8 cellular contexts compared by ENCODE assay signal in genomic region chr3:20186600-20187004, GRCh38. TPM values are rescaled to one million over a fixed set of nuclear protein-coding genes. Genes with fewer than 3 reads are reported as not detected.
DNase-seq lines count a peak whose midpoint lies in the region; ATAC-seq and TF ChIP-seq lines count a peak whose summit lies in the region.

No MANE protein-coding gene starts in this region.

- peak overlapping the region; percentile 90 for H3K9ac ChIP-seq in Loucy (ENCODE audit: low read depth, low read length, poor library complexity, severe bottlenecking)

- H3K4me3 ChIP-seq in Loucy (ENCODE audit: low read length, poor library complexity, severe bottlenecking) = peak overlapping the region; percentile 94
- peak overlapping the region; percentile 56 to 74 (median 72) for H3K4me3 ChIP-seq in esophagus squamous epithelium
- H3K4me3 ChIP-seq in sigmoid colon = peak overlapping the region; percentile 53 to 69 (median 63)

- H3K79me2 ChIP-seq in Loucy (ENCODE audit: insufficient read depth, low read length) = peaks cover 42% of the 10 kb centered on the region

- no peaks in the 10 kb centered on the region for H3K9me3 Mint-ChIP-seq in activated T-cell treated with anti-CD3 and anti-CD28 coated beads, Interleukin-2, amount 50 U/mL, for 4 hours

- H3K4me3 Mint-ChIP-seq in activated T-cell treated with anti-CD3 and anti-CD28 coated beads, Interleukin-2, amount 50 U/mL, for 4 hours = no peak overlapping the region

- H3K36me3 Mint-ChIP-seq in activated T-cell treated with anti-CD3 and anti-CD28 coated beads, Interleukin-2, amount 50 U/mL, for 4 hours (ENCODE audit: insufficient read depth) = no peaks in the 10 kb centered on the region

- no peaks in the 10 kb centered on the region for H3K27me3 ChIP-seq in Loucy (ENCODE audit: insufficient read depth, low read length, poor library complexity, severe bottlenecking)
- H3K27me3 ChIP-seq in esophagus squamous epithelium = no peaks in the 10 kb centered on the region
- H3K27me3 ChIP-seq in sigmoid colon = no peaks in the 10 kb centered on the region

- TF ChIP-seq CTCF in Loucy (conservative IDR thresholded peaks at IDR 0.05; ENCODE audit: low read length) (no peak), esophagus squamous epithelium (IDR thresholded peaks at IDR 0.05) (no peak), sigmoid colon (IDR thresholded peaks at IDR 0.05) (no peak)

- 1 to 2% methylated on average over 9 of the region's 9 CpGs for WGBS in esophagus squamous epithelium, 2 donors
- WGBS in sigmoid colon, 2 donors = 1 to 2% methylated on average over 9 of the region's 9 CpGs

- no peaks in the 10 kb centered on the region for H3K27me3 Mint-ChIP-seq in activated T-cell treated with anti-CD3 and anti-CD28 coated beads, Interleukin-2, amount 50 U/mL, for 4 hours (ENCODE audit: low read depth)

- no peaks in the 10 kb centered on the region for H3K4me1 Mint-ChIP-seq in activated T-cell treated with anti-CD3 and anti-CD28 coated beads, Interleukin-2, amount 50 U/mL, for 4 hours (ENCODE audit: low read depth)

- TF ChIP-seq POLR2A in esophagus squamous epithelium (IDR thresholded peaks at IDR 0.05) = no peak
- no peak for TF ChIP-seq POLR2A in sigmoid colon (IDR thresholded peaks at IDR 0.05)

- TF ChIP-seq EP300 in sigmoid colon (IDR thresholded peaks at IDR 0.05) = no peak

- H3K4me1 ChIP-seq in Loucy (ENCODE audit: insufficient read depth, low read length, poor library complexity, severe bottlenecking) (peaks cover 30% of the 10 kb centered on the region), esophagus squamous epithelium (peaks cover 0 to 32% (median 8%) of the 10 kb centered on the region in 3 donors), sigmoid colon (peaks cover 0 to 18% (median 11%) of the 10 kb centered on the region in 4 donors)

- H3K9me2 ChIP-seq in Loucy (replicated peaks; ENCODE audit: low read depth, low read length) = no peaks in the 10 kb centered on the region

- H3F3A ChIP-seq in Loucy (ENCODE audit: low read depth) = no peaks in the 10 kb centered on the region

- H3K27ac ChIP-seq in esophagus squamous epithelium (peak overlapping the region; percentile 87 to 96 (median 92)), sigmoid colon (peak overlapping the region; percentile 86 to 91 (median 87))

- peak; percentile 22 for DNase-seq in AG20443 (ENCODE audit: low spot score)
- DNase-seq in esophagus squamous epithelium (lab: John Stamatoyannopoulos, UW) = no peak
- DNase-seq in sigmoid colon = no peak
- no peak for DNase-seq in GF-D8 (lab: John Stamatoyannopoulos, UW)
- no peak for DNase-seq in activated T-cell treated with anti-CD3 and anti-CD28 coated beads, Interleukin-2, amount 50 U/mL, for 4 hours
- no peak for DNase-seq in activated effector memory CD4-positive, alpha-beta T cell treated with anti-CD3 and anti-CD28 coated beads, Interleukin-2, amount 50 U/mL, for 16 hours

- H3K4me2 ChIP-seq in Loucy (ENCODE audit: low read depth, low read length, poor library complexity, severe bottlenecking) = peak overlapping the region; percentile 95

- H3K36me3 ChIP-seq in Loucy (ENCODE audit: insufficient read depth, low read length) = peaks cover 11% of the 10 kb centered on the region; the same call in 1 of the 2 replicates
- no peaks in the 10 kb centered on the region for H3K36me3 ChIP-seq in esophagus squamous epithelium
- no peaks in the 10 kb centered on the region for H3K36me3 ChIP-seq in sigmoid colon

- H2AFZ ChIP-seq in Loucy (ENCODE audit: low read length) = peak overlapping the region; percentile 79

- peak; percentile 2 for ATAC-seq in GM21390 (IDR thresholded peaks at IDR 0.05; ENCODE audit: unreplicated experiment)
- ATAC-seq in activated T-cell treated with anti-CD3 and anti-CD28 coated beads, Interleukin-2, amount 50 U/mL, for 4 hours = no peak

- H3K9me3 ChIP-seq in Loucy (ENCODE audit: insufficient read depth, low read depth, low read length) (no peaks in the 10 kb centered on the region), esophagus squamous epithelium (no peaks in the 10 kb centered on the region), sigmoid colon (no peaks in the 10 kb centered on the region)

- H4K20me1 ChIP-seq in Loucy (ENCODE audit: insufficient read depth, low read length, poor library complexity, severe bottlenecking) = peaks cover 12% of the 10 kb centered on the region

- intact Hi-C loops in esophagus squamous epithelium (cut with DNase I) (loop anchor here (10.0 kb wide), 2 partner anchors 142 to 292 kb away; partner anchors contain the start of gene KAT2B), sigmoid colon (cut with DNase I) (loop anchor here (1.0 to 2.0 kb wide), 3 partner anchors 45 to 242 kb away; partner anchors contain the start of gene KAT2B)

RNA-seq across cellular contexts. Expression of gene SGO1, which starts 0.6 kb away (rescaled TPM):
- 1 to 10 TPM; 1.3 to 9.8 (median 5.7) TPM for total RNA-seq in esophagus squamous epithelium
- 1 to 10 TPM in 1 of 4 donors, under 1 TPM in 1, not detected in 2; 0.16 to 1.4 TPM for total RNA-seq in sigmoid colon
- polyA plus RNA-seq in sigmoid colon = 1 to 10 TPM in 2 of 3 donors, under 1 TPM in 1; 0.60 to 4.8 (median 2.3) TPM
- 1 to 10 TPM; 6.5 to 9.2 (median 7.7) TPM for total RNA-seq in activated T-cell treated with anti-CD3 and anti-CD28 coated beads, Interleukin-2, amount 50 U/mL, for 4 hours
